Comparison of ENCODE assay signal across 8 cellular contexts in genomic region chr1:207826557-207827487, GRCh38.
A peak's percentile ranks its signal among the peaks of the same experiment; 100 is the strongest.
DNase-seq lines count a peak whose midpoint lies in the region; ATAC-seq and TF ChIP-seq lines count a peak whose summit lies in the region.

No MANE protein-coding gene starts in this region.

- H3K4me3 Mint-ChIP-seq in activated CD4-positive, alpha-beta T cell treated with anti-CD3 and anti-CD28 coated beads, Interleukin-2, amount 10 ng/mL, durations not matched to agents 24 days and 14 days = peak overlapping the region; percentile 83
- H3K4me3 Mint-ChIP-seq in activated naive CD8-positive, alpha-beta T cell treated with anti-CD3 and anti-CD28 coated beads, Interleukin-2, amount 50 U/mL, for 24 hours = peak overlapping the region; percentile 81

- H3K4me1 ChIP-seq in left lung (peaks cover 47 to 91% of the 10 kb centered on the region in 2 donors), thoracic aorta (ENCODE audit: control insufficient read depth in 1 of 2, low read depth in 2 of 2) (peaks cover 48 to 65% of the 10 kb centered on the region in 2 donors)

- H3K27me3 Mint-ChIP-seq in activated CD4-positive, alpha-beta T cell treated with anti-CD3 and anti-CD28 coated beads, Interleukin-2, amount 10 ng/mL, durations not matched to agents 24 days and 14 days = peaks cover 2% of the 10 kb centered on the region
- H3K27me3 Mint-ChIP-seq in activated naive CD8-positive, alpha-beta T cell treated with anti-CD3 and anti-CD28 coated beads, Interleukin-2, amount 50 U/mL, for 24 hours = peaks cover 2% of the 10 kb centered on the region

- peaks cover 14% of the 10 kb centered on the region for H3K36me3 Mint-ChIP-seq in activated CD4-positive, alpha-beta T cell treated with anti-CD3 and anti-CD28 coated beads, Interleukin-2, amount 10 ng/mL, durations not matched to agents 24 days and 14 days (ENCODE audit: low read depth)
- H3K36me3 Mint-ChIP-seq in activated naive CD8-positive, alpha-beta T cell treated with anti-CD3 and anti-CD28 coated beads, Interleukin-2, amount 50 U/mL, for 24 hours (ENCODE audit: low read depth) = peaks cover 16% of the 10 kb centered on the region

- no peaks in the 10 kb centered on the region for H3K27me3 ChIP-seq in left lung
- no peaks in the 10 kb centered on the region for H3K27me3 ChIP-seq in thoracic aorta (replicated peaks; ENCODE audit: insufficient read depth)

- peak overlapping the region; percentile 92 for H3K27ac Mint-ChIP-seq in activated CD4-positive, alpha-beta T cell treated with anti-CD3 and anti-CD28 coated beads, Interleukin-2, amount 10 ng/mL, durations not matched to agents 24 days and 14 days
- peak overlapping the region; percentile 97 for H3K27ac Mint-ChIP-seq in activated naive CD8-positive, alpha-beta T cell treated with anti-CD3 and anti-CD28 coated beads, Interleukin-2, amount 50 U/mL, for 24 hours

- H3K4me1 Mint-ChIP-seq in activated CD4-positive, alpha-beta T cell treated with anti-CD3 and anti-CD28 coated beads, Interleukin-2, amount 10 ng/mL, durations not matched to agents 24 days and 14 days = peaks cover 75% of the 10 kb centered on the region
- H3K4me1 Mint-ChIP-seq in activated naive CD8-positive, alpha-beta T cell treated with anti-CD3 and anti-CD28 coated beads, Interleukin-2, amount 50 U/mL, for 24 hours = peaks cover 95% of the 10 kb centered on the region

- peak; percentile 65 for DNase-seq in activated CD4-positive, alpha-beta T cell treated with anti-CD3 and anti-CD28 coated beads, Interleukin-2, amount 10 ng/mL, durations not matched to agents 24 days and 14 days
- DNase-seq in activated CD4-positive, alpha-beta T cell treated with anti-CD3 and anti-CD28 coated beads, Interleukin-2, amount 50 U/mL, for 4 hours = no peak
- no peak for DNase-seq in activated naive CD8-positive, alpha-beta T cell treated with anti-CD3 and anti-CD28 coated beads, Interleukin-2, amount 50 U/mL, for 24 hours
- DNase-seq in left lung (no peak), thoracic aorta (ENCODE audit: low spot score) (no peak), AG08395 (ENCODE audit: low spot score) (no peak), SKM-1 treated with dmso at 0.1 percent for 144 hours (lab: John Stamatoyannopoulos, UW; ENCODE audit: unreplicated experiment) (no peak)

- ATAC-seq in activated naive CD8-positive, alpha-beta T cell treated with anti-CD3 and anti-CD28 coated beads, Interleukin-2, amount 50 U/mL, for 24 hours = no peak
- peak; percentile 3 for ATAC-seq in left lung
- ATAC-seq in thoracic aorta (ENCODE audit: insufficient number of reproducible peaks, low FRiP score, low read depth) = no peak
- ATAC-seq in GM19023 (IDR thresholded peaks at IDR 0.05; ENCODE audit: unreplicated experiment) = no peak

- H3K4me3 ChIP-seq in left lung = peak overlapping the region in 1 of 2 donors; percentile 22
- H3K4me3 ChIP-seq in thoracic aorta = peak overlapping the region; percentile 80

- intact Hi-C loops in activated CD4-positive, alpha-beta T cell treated with anti-CD3 and anti-CD28 coated beads, Interleukin-2, amount 10 ng/mL, durations not matched to agents 24 days and 14 days (cut with micrococcal nuclease) = loop anchor here (1.0 kb wide), 4 partner anchors 21 to 491 kb away; no protein-coding TSS in a partner anchor
- intact Hi-C loops in left lung (cut with DNase I) = no loop called here

- TF ChIP-seq CTCF in left lung (IDR thresholded peaks at IDR 0.05) (no peak), thoracic aorta (IDR thresholded peaks at IDR 0.05) (no peak)

- H3K9me3 Mint-ChIP-seq in activated CD4-positive, alpha-beta T cell treated with anti-CD3 and anti-CD28 coated beads, Interleukin-2, amount 10 ng/mL, durations not matched to agents 24 days and 14 days = peaks cover 4% of the 10 kb centered on the region
- no peaks in the 10 kb centered on the region for H3K9me3 Mint-ChIP-seq in activated naive CD8-positive, alpha-beta T cell treated with anti-CD3 and anti-CD28 coated beads, Interleukin-2, amount 50 U/mL, for 24 hours

- H3K36me3 ChIP-seq in left lung (peaks cover 0 to 2% of the 10 kb centered on the region in 2 donors), thoracic aorta (no peaks in the 10 kb centered on the region)

- H3K27ac ChIP-seq in left lung (peak overlapping the region; percentile 95 to 98), thoracic aorta (peak overlapping the region; percentile 99)

- H3K9me3 ChIP-seq in left lung = no peaks in the 10 kb centered on the region
- no peaks in the 10 kb centered on the region for H3K9me3 ChIP-seq in thoracic aorta
